19 cellular contexts compared by ENCODE assay signal in genomic region chr20:24581443-24582170, GRCh38.
DNase-seq lines count a peak whose midpoint lies in the region; ATAC-seq, FAIRE-seq and TF ChIP-seq lines count a peak whose summit lies in the region.
"Had no signal": no experiment of that assay in that cellular context is flagged by ENCODE, and none has a peak within 500 bp of the region (broad histone marks: within the 10 kb centered on the region; RNA-seq: fewer than 3 reads in every experiment).

No MANE protein-coding gene starts in this region.

- TF ChIP-seq RAD21 in K562 (CRISPR knock-in tag; conservative IDR thresholded peaks at IDR 0.05 in 1 of 2, IDR thresholded peaks at IDR 0.05 in 1 of 2): no peak

- H4K20me1 ChIP-seq in H9 (ENCODE audit: control insufficient read depth, insufficient read depth, insufficient read length) (peaks cover 4% of the 10 kb centered on the region), K562 (replicated peaks; ENCODE audit: control insufficient read depth, insufficient read depth, low read length) (no peaks in the 10 kb centered on the region)
- H4K20me1 ChIP-seq: BLaER1 treated with 17β-estradiol and CSF1 and Interleukin-3, amounts not matched to agents 10 nM and 100 nM had no signal

- no peak overlapping the region for H3K27ac Mint-ChIP-seq in H9
- H3K27ac Mint-ChIP-seq in Caco-2 (ENCODE audit: unreplicated experiment): no peak overlapping the region
- H3K27ac Mint-ChIP-seq: B cell; CD8-positive, alpha-beta T cell had no signal

- H3K36me3 ChIP-seq in K562 (ENCODE audit: control insufficient read depth, insufficient read depth, low read length) (no peaks in the 10 kb centered on the region), esophagus muscularis mucosa (no peaks in the 10 kb centered on the region), Caco-2 (ENCODE audit: control insufficient read depth, insufficient read depth, low read length) (no peaks in the 10 kb centered on the region)
- H3K36me3 ChIP-seq: BLaER1 treated with 17β-estradiol and CSF1 and Interleukin-3, amounts not matched to agents 10 nM and 100 nM; HAP-1 had no signal

- H3K4me1 ChIP-seq in H9 (ENCODE audit: insufficient read depth, low read length) (no peaks in the 10 kb centered on the region), K562 (replicated peaks in 1 of 2; ENCODE audit: control insufficient read depth in 2 of 2, insufficient read depth in 2 of 2, low read length in 2 of 2) (no peaks in the 10 kb centered on the region), esophagus muscularis mucosa (no peaks in the 10 kb centered on the region), Caco-2 (no peaks in the 10 kb centered on the region)
- H3K4me1 ChIP-seq: HAP-1 had no signal

- no peak overlapping the region for H2BK20ac ChIP-seq in H9 (ENCODE audit: low read depth, low read length, poor library complexity, severe bottlenecking)

- POLR2A ChIA-PET in K562 (lab: Yijun Ruan, JAX): no interaction called here
- POLR2A ChIA-PET in Caco-2 (lab: Charles Lee): no interaction called here

- no peak overlapping the region for H2BK120ac ChIP-seq in H9 (ENCODE audit: low read depth, low read length, poor library complexity, severe bottlenecking)

- peak overlapping the region; percentile 6 for H4K5ac ChIP-seq in H9 (ENCODE audit: insufficient read length, low read depth, low read length)

- H3K79me1 ChIP-seq in H9 (ENCODE audit: insufficient read depth, low read depth, low read length, poor library complexity, severe bottlenecking): no peaks in the 10 kb centered on the region

- H3K4me3 ChIP-seq in K562: no peak overlapping the region
- H3K4me3 ChIP-seq in esophagus muscularis mucosa: no peak overlapping the region
- no peak overlapping the region for H3K4me3 ChIP-seq in Caco-2 (ENCODE audit: low read depth, low read length)
- H3K4me3 ChIP-seq: BLaER1 treated with 17β-estradiol and CSF1 and Interleukin-3, amounts not matched to agents 10 nM and 100 nM; HAP-1 had no signal

- H3K4me3 Mint-ChIP-seq in H9 (no peak overlapping the region), Caco-2 (ENCODE audit: unreplicated experiment) (no peak overlapping the region)
- H3K4me3 Mint-ChIP-seq: B cell; CD8-positive, alpha-beta T cell had no signal

- no peak overlapping the region for H3K18ac ChIP-seq in H9 (ENCODE audit: insufficient read length, low read depth, low read length)

- no peak overlapping the region for H4K91ac ChIP-seq in H9 (ENCODE audit: insufficient read length, low read depth, low read length)

- no peak overlapping the region for H2BK15ac ChIP-seq in H9 (ENCODE audit: low read depth, low read length)

- H2AK5ac ChIP-seq in H9 (ENCODE audit: insufficient read length, low read length): no peak overlapping the region

- H3K14ac ChIP-seq in H9 (ENCODE audit: insufficient read depth, low read length): no peak overlapping the region; the same call in 1 of the 2 replicates

- no peak for FAIRE-seq in K562 (lab: Jason Lieb, UNC)
- FAIRE-seq in D721Med (lab: Jason Lieb, UNC): no peak

- no peak overlapping the region for H3K27ac ChIP-seq in H9 (ENCODE audit: insufficient read length, low read depth, low read length)
- no peak overlapping the region for H3K27ac ChIP-seq in K562 (ENCODE audit: extremely low read depth, low read depth, low read length)
- H3K27ac ChIP-seq in esophagus muscularis mucosa (replicated peaks in 1 of 4): no peak overlapping the region
- H3K27ac ChIP-seq in temporal lobe (ENCODE audit: low read depth, low read length): peak overlapping the region; percentile 42
- H3K27ac ChIP-seq in caudate nucleus (ENCODE audit: low read depth, low read length): no peak overlapping the region
- H3K27ac ChIP-seq: BLaER1 treated with 17β-estradiol and CSF1 and Interleukin-3, amounts not matched to agents 10 nM and 100 nM; HL-60; KMS-11 had no signal

- DNase-seq in H9 (no peak), K562 (ENCODE audit: extremely low read depth in 1 of 4, low spot score in 3 of 4) (no peak), esophagus muscularis mucosa (ENCODE audit: extremely low spot score) (peak; percentile 80), caudate nucleus (lab: John Stamatoyannopoulos, UW) (no peak), D721Med (ENCODE audit: insufficient read length, low spot score) (no peak), Caco-2 (no peak), KG1 (lab: John Stamatoyannopoulos, UW) (no peak)
- DNase-seq: 8988T; CD8-positive, alpha-beta T cell; DMS79 treated with DMSO at 0.1 percent for 48 hours; GF-D8; GOT3 had no signal

- H3K27me3 ChIP-seq in H9 (ENCODE audit: insufficient read depth, low read length): no peaks in the 10 kb centered on the region
- peaks cover 0 to 10% of the 10 kb centered on the region in 2 experiments; a peak in 1 of 5 replicates for H3K27me3 ChIP-seq in K562 (ENCODE audit: control insufficient read depth in 2 of 2, insufficient read depth in 2 of 2, low read length in 2 of 2)
- peaks cover 0 to 22% (median 0%) of the 10 kb centered on the region in 4 donors for H3K27me3 ChIP-seq in esophagus muscularis mucosa
- no peaks in the 10 kb centered on the region; the same call in none of the 2 replicates for H3K27me3 ChIP-seq in Caco-2 (replicated peaks; ENCODE audit: control insufficient read depth, insufficient read depth, low read length)
- H3K27me3 ChIP-seq: BLaER1 treated with 17β-estradiol and CSF1 and Interleukin-3, amounts not matched to agents 10 nM and 100 nM had no signal

- H3K9me3 Mint-ChIP-seq in H9 (no peaks in the 10 kb centered on the region), Caco-2 (ENCODE audit: unreplicated experiment) (no peaks in the 10 kb centered on the region)
- H3K9me3 Mint-ChIP-seq: CD8-positive, alpha-beta T cell; IgD-negative memory B cell had no signal

- no peak overlapping the region for H3T11ph ChIP-seq in H9 (ENCODE audit: low read length)

- H3K9ac ChIP-seq in H9 (ENCODE audit: extremely low read depth, insufficient read length, low read length) (no peak overlapping the region), K562 (ENCODE audit: insufficient read depth in 1 of 2, low read depth in 2 of 2, low read length in 2 of 2) (no peak overlapping the region)
- H3K9ac ChIP-seq: BLaER1 treated with 17β-estradiol and CSF1 and Interleukin-3, amounts not matched to agents 10 nM and 100 nM; KMS-11 had no signal

- H3K9me1 ChIP-seq in K562 (ENCODE audit: control insufficient read depth, insufficient read depth, low read length): no peaks in the 10 kb centered on the region

- H3K27me3 Mint-ChIP-seq in H9 (ENCODE audit: low read depth): no peaks in the 10 kb centered on the region
- H3K27me3 Mint-ChIP-seq in Caco-2 (ENCODE audit: insufficient read depth, unreplicated experiment): peaks cover 13% of the 10 kb centered on the region
- H3K27me3 Mint-ChIP-seq: B cell had no signal

- H3K36me3 Mint-ChIP-seq in H9 (ENCODE audit: insufficient read depth in 1 of 3, low read depth in 3 of 3) (peaks cover 0 to 2% (median 0%) of the 10 kb centered on the region in 3 experiments; a peak in 1 of 7 replicates), Caco-2 (ENCODE audit: insufficient read depth, unreplicated experiment) (no peaks in the 10 kb centered on the region)
- H3K36me3 Mint-ChIP-seq: CD8-positive, alpha-beta T cell had no signal

- no peaks in the 10 kb centered on the region for H3K23me2 ChIP-seq in H9 (ENCODE audit: insufficient read length, low read depth, low read length, poor library complexity, severe bottlenecking)

- H3K56ac ChIP-seq in H9 (ENCODE audit: insufficient read length, low read depth, low read length): no peak overlapping the region

- H3K9me3 ChIP-seq in H9 (ENCODE audit: control insufficient read depth, low read depth, low read length): no peaks in the 10 kb centered on the region
- no peaks in the 10 kb centered on the region for H3K9me3 ChIP-seq in K562 (replicated peaks; ENCODE audit: control insufficient read depth, insufficient read depth, low read depth, low read length)
- no peaks in the 10 kb centered on the region for H3K9me3 ChIP-seq in esophagus muscularis mucosa
- no peaks in the 10 kb centered on the region for H3K9me3 ChIP-seq in Caco-2
- H3K9me3 ChIP-seq: BLaER1 treated with 17β-estradiol and CSF1 and Interleukin-3, amounts not matched to agents 10 nM and 100 nM; HAP-1 had no signal

- no peak for ATAC-seq in K562
- ATAC-seq: CD8-positive, alpha-beta T cell had no signal

- no peak overlapping the region for H3K23ac ChIP-seq in H9 (ENCODE audit: insufficient read length, low read depth, low read length)

- BruUV-seq in K562 (replicated peaks; lab: Mats Ljungman, UMichigan) (no TSS peak), Caco-2 (replicated peaks; lab: Mats Ljungman, UMichigan) (no TSS peak)

- H3K4me2 ChIP-seq in H9 (ENCODE audit: insufficient read depth, insufficient read length, low read length) (no peak overlapping the region), K562 (ENCODE audit: insufficient read depth, low read length) (no peak overlapping the region)
- H3K4me2 ChIP-seq: BLaER1 treated with 17β-estradiol and CSF1 and Interleukin-3, amounts not matched to agents 10 nM and 100 nM; KMS-11 had no signal

- H2BK12ac ChIP-seq in H9 (ENCODE audit: insufficient read length, low read depth, low read length): no peak overlapping the region

- H3K79me2 ChIP-seq in H9 (ENCODE audit: insufficient read depth, low read length) (no peaks in the 10 kb centered on the region), K562 (ENCODE audit: control insufficient read depth, insufficient read depth, low read length) (no peaks in the 10 kb centered on the region)

- WGBS in H9 (ENCODE audit: extremely low coverage, insufficient read length, low lambda C conversion rate): no CpG with 5 or more reads among the region's 13 CpGs
- 2% methylated on average over 5 of the region's 13 CpGs for WGBS in K562 (ENCODE audit: insufficient coverage, low coverage, missing lambda C conversion rate)
- 87% methylated on average over 13 of the region's 13 CpGs for WGBS in esophagus muscularis mucosa

- no peak overlapping the region for H2BK5ac ChIP-seq in H9 (ENCODE audit: insufficient read length, low read length)

- CTCF ChIA-PET in K562 (lab: Yijun Ruan, JAX; ENCODE audit: low intra/inter-chr PET ratio) (no interaction called here), Caco-2 (lab: Charles Lee) (no interaction called here)

- TF ChIP-seq CTCF in H9 (conservative IDR thresholded peaks at IDR 0.05) (no peak), K562 (IDR thresholded peaks at IDR 0.05 in 2 of 3, conservative IDR thresholded peaks at IDR 0.05 in 1 of 3; ENCODE audit: insufficient read depth in 2 of 3, low read depth in 1 of 3, low read length in 3 of 3) (no peak), esophagus muscularis mucosa (IDR thresholded peaks at IDR 0.05) (no peak), D721Med (IDR thresholded peaks at IDR 0.05; ENCODE audit: insufficient read depth, missing control alignments) (no peak), Caco-2 (IDR thresholded peaks at IDR 0.05; ENCODE audit: insufficient read depth in 1 of 2, low read depth in 1 of 2, low read length in 1 of 2, severe bottlenecking in 1 of 2, unreplicated experiment in 1 of 2) (no peak)

- H3K4ac ChIP-seq in H9 (ENCODE audit: low read depth, low read length): no peak overlapping the region

- intact Hi-C loops in K562 (cut with micrococcal nuclease) (no loop called here), esophagus muscularis mucosa (cut with DNase I) (no loop called here), Caco-2 (cut with micrococcal nuclease; ENCODE audit: unreplicated experiment) (no loop called here)

- TF ChIP-seq POLR2A in K562 (conservative IDR thresholded peaks at IDR 0.05) (no peak), esophagus muscularis mucosa (IDR thresholded peaks at IDR 0.05; ENCODE audit: low read depth) (no peak)

- in situ Hi-C loops in K562 (cut with MboI): no loop called here

- H3K4me1 Mint-ChIP-seq in H9 (peaks cover 7% of the 10 kb centered on the region in 2 experiments), Caco-2 (ENCODE audit: low read depth, unreplicated experiment) (no peaks in the 10 kb centered on the region)
- H3K4me1 Mint-ChIP-seq: IgD-negative memory B cell had no signal

- H2AFZ ChIP-seq in H9 (ENCODE audit: low read length) (no peak overlapping the region), K562 (ENCODE audit: low read depth, low read length) (no peak overlapping the region)

- H4K8ac ChIP-seq in H9 (replicated peaks; ENCODE audit: insufficient read length, low read depth, low read length): peak overlapping the region; percentile 35

- no peak for TF ChIP-seq EP300 in K562 (IDR thresholded peaks at IDR 0.05; ENCODE audit: low read length)
- no peak for TF ChIP-seq EP300 in esophagus muscularis mucosa (IDR thresholded peaks at IDR 0.05)
